Comparison of ENCODE assay signal across 27 cellular contexts in the genomic region with DNA sequence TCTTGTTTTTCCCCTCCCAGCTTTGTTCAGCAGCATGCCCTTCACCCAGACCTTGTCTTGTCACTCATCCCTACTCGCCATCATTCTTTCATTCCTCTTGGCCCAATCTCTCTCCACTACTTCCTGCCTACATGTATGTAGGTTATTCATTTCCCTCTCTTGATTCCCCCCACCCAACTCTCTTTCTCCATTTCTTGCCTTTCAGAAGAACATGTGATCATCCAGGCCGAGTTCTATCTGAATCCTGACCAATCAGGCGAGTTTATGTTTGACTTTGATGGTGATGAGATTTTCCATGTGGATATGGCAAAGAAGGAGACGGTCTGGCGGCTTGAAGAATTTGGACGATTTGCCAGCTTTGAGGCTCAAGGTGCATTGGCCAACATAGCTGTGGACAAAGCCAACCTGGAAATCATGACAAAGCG. TPM values are rescaled to one million over a fixed set of nuclear protein-coding genes. Genes with fewer than 3 reads are reported as not detected.
DNase-seq lines count a peak whose midpoint lies in the region; ATAC-seq, FAIRE-seq and TF ChIP-seq lines count a peak whose summit lies in the region.
"Had no signal": no experiment of that assay in that cellular context is flagged by ENCODE, and none has a peak within 500 bp of the region (broad histone marks: within the 10 kb centered on the region; RNA-seq: fewer than 3 reads in every experiment).

No MANE protein-coding gene starts in this region.

- H3K27ac ChIP-seq in heart right ventricle = peak overlapping the region in 1 of 10 donors; percentile 95
- no peak overlapping the region for H3K27ac ChIP-seq in right atrium auricular region
- no peak overlapping the region for H3K27ac ChIP-seq in duodenal mucosa (ENCODE audit: low read depth, low read length)
- no peak overlapping the region for H3K27ac ChIP-seq in upper lobe of right lung

- H3K9me3 ChIP-seq in heart right ventricle (no peaks in the 10 kb centered on the region), right atrium auricular region (no peaks in the 10 kb centered on the region), duodenal mucosa (ENCODE audit: control insufficient read depth in 1 of 2, low read length in 2 of 2) (no peaks in the 10 kb centered on the region), upper lobe of right lung (no peaks in the 10 kb centered on the region)

- H3K36me3 ChIP-seq in heart right ventricle (peaks cover 0 to 34% (median 0%) of the 10 kb centered on the region in 9 donors), right atrium auricular region (no peaks in the 10 kb centered on the region), duodenal mucosa (ENCODE audit: control insufficient read depth in 1 of 2, insufficient read depth in 2 of 2, low read length in 2 of 2) (peaks cover 12 to 26% of the 10 kb centered on the region in 2 donors), upper lobe of right lung (peaks cover 24% of the 10 kb centered on the region)

- 85 to 87% methylated on average over 7 of the region's 7 CpGs for WGBS in heart right ventricle, 2 donors

- no peak for TF ChIP-seq CTCF in heart right ventricle (IDR thresholded peaks at IDR 0.05)
- no peak for TF ChIP-seq CTCF in right atrium auricular region (IDR thresholded peaks at IDR 0.05)
- no peak for TF ChIP-seq CTCF in upper lobe of right lung (IDR thresholded peaks at IDR 0.05)
- no peak for TF ChIP-seq CTCF in GM10266 (IDR thresholded peaks at IDR 0.05; ENCODE audit: control insufficient read depth, insufficient read depth, low read depth, missing control alignments)

- DNase-seq in heart right ventricle (no peak), right atrium auricular region (ENCODE audit: low spot score) (no peak), GM18507 (ENCODE audit: extremely low spot score, insufficient read length, low read depth) (no peak), upper lobe of right lung (no peak), posterior vena cava (ENCODE audit: low spot score) (no peak), GM10266 (ENCODE audit: extremely low spot score) (no peak)
- DNase-seq in stimulated activated CD4-positive, alpha-beta T cell treated with anti-CD3 and anti-CD28 coated beads, Interleukin-4, amount 100 ng/mL, for 1 hour = no peak
- DNase-seq: ACHN; activated CD4-positive, alpha-beta T cell treated with anti-CD3 and anti-CD28 coated beads for 1 hour; activated CD8-positive, alpha-beta memory T cell treated with anti-CD3 and anti-CD28 coated beads for 24 hours; cerebellar nuclear complex; effector CD4-positive, alpha-beta T cell; foreskin melanocyte; HFFc6; hypothalamus; Kasumi-1; NCI-H1930; NCI-H2227 treated with DMSO at 0.1 percent for 48 hours; nucleus accumbens; small intestine; stimulated activated CD4-positive, alpha-beta T cell treated with anti-CD3 and anti-CD28 coated beads, Interleukin-4, amount 100 ng/mL, for 24 hours; SW 1271; trophoblast cell had no signal

- ATAC-seq in heart right ventricle = no peak
- ATAC-seq in upper lobe of right lung = no peak

- peak; percentile 54 for FAIRE-seq in GM18507 (lab: Jason Lieb, UNC)
- FAIRE-seq: G401.6, small intestine had no signal

- H3K9ac ChIP-seq in duodenal mucosa (ENCODE audit: low read depth in 1 of 2, low read length in 2 of 2) = no peak overlapping the region

- H3K27me3 ChIP-seq in heart right ventricle = peaks cover 0 to 8% (median 0%) of the 10 kb centered on the region in 7 donors
- no peaks in the 10 kb centered on the region for H3K27me3 ChIP-seq in right atrium auricular region
- no peaks in the 10 kb centered on the region for H3K27me3 ChIP-seq in duodenal mucosa (ENCODE audit: control insufficient read depth in 1 of 2, insufficient read depth in 2 of 2, low read length in 2 of 2)
- no peaks in the 10 kb centered on the region for H3K27me3 ChIP-seq in upper lobe of right lung

- H3K4me3 ChIP-seq in heart right ventricle = peak overlapping the region in 6 of 10 donors; percentile 51 to 66 (median 60)
- H3K4me3 ChIP-seq in right atrium auricular region = no peak overlapping the region
- peak overlapping the region; percentile 18 to 27 for H3K4me3 ChIP-seq in duodenal mucosa (ENCODE audit: low read depth in 1 of 2, low read length in 2 of 2)
- H3K4me3 ChIP-seq in upper lobe of right lung = peak overlapping the region; percentile 58
- H3K4me3 ChIP-seq: lung had no signal

- peaks cover 0 to 23% (median 5%) of the 10 kb centered on the region in 9 donors for H3K4me1 ChIP-seq in heart right ventricle
- no peaks in the 10 kb centered on the region for H3K4me1 ChIP-seq in right atrium auricular region
- H3K4me1 ChIP-seq in duodenal mucosa (ENCODE audit: control insufficient read depth in 1 of 2, insufficient read depth in 2 of 2, low read length in 2 of 2) = peaks cover 0 to 11% of the 10 kb centered on the region in 2 donors
- peaks cover 10% of the 10 kb centered on the region for H3K4me1 ChIP-seq in upper lobe of right lung

- intact Hi-C loops in heart right ventricle (cut with DNase I) (no loop called here), upper lobe of right lung (cut with DNase I) (no loop called here), posterior vena cava (cut with DNase I) (no loop called here)

RNA-seq across cellular contexts. Expression of gene HLA-DRA, which starts 2.6 kb away (rescaled TPM):
- total RNA-seq in heart right ventricle (100 to 1,000 TPM in 4 of 10 donors, 10 to 100 TPM in 6; 32.0 to 846 (median 94.7) TPM), right atrium auricular region (10 to 100 TPM; 57.5 to 93.5 TPM), upper lobe of right lung (1,444 TPM), posterior vena cava (100 to 1,000 TPM; 101 to 225 TPM)
- polyA plus RNA-seq in heart right ventricle = 10 to 100 TPM; 49.7 to 93.5 TPM
- total RNA-seq: HFFc6 had no signal

RNA-seq across cellular contexts. Expression of gene BTNL2, which starts 35.3 kb away (rescaled TPM):
- total RNA-seq in heart right ventricle (not detected), right atrium auricular region (not detected), upper lobe of right lung (not detected), posterior vena cava (not detected)
- polyA plus RNA-seq in heart right ventricle = not detected
- total RNA-seq: HFFc6, lung had no signal
- polyA plus RNA-seq: esophagus, lung had no signal

Comparison
In these comparisons a context has a peak if more than half of its experiments do, and no peak if none do; other contexts are left out.
1. H3K4me3 ChIP-seq: peak in heart right ventricle (6 of 10), duodenal mucosa (2 of 2) and upper lobe of right lung (single experiment); none in right atrium auricular region (0 of 2).